ENCODE assay signal across 8 cellular contexts in the genomic region with DNA sequence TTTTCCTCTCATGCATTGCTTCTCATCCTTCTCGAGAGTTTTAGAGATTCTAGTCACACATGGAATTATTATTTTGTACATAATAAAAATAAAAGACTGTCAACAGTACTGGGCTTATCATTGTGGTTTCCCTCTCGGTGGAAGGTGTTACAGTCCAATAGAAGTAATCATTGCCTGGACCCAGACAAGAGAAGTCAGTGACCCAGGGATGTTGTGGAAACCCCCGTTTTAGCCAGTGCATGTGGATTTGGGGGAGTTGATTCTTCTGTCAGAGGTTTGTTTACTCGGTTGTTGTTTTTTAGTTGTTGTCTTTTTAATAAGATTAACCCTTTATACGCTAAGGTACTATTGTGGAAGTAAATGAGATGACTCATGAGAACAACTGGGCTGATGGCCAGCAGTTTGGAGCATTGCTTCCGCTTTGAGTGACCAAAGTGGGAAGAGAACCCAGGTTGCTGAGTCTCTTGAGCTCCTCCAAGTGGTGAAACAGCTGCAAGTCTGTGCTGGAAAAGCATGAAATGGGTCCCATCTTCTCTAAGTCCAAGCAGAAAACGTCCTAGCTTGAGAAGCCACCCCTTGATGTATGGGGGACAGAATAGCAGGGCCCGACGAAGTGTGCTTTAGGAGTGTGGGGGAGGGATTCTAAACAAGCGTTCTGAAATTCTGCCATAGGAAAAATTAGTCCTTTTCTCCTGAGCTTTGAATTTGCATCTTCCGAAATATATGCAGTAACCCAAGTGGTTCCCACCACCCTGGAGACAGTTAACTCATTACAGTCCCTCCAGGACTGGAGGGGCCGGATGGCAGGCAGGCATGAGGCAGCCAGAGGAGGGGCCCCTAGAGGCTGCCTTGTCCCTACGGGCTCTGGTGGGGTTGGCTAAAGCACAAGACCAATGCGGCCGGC.
DNase-seq lines count a peak whose midpoint lies in the region; ATAC-seq and TF ChIP-seq lines count a peak whose summit lies in the region.

No MANE protein-coding gene starts in this region.

- H3K9me3 Mint-ChIP-seq in Calu3 (ENCODE audit: low read depth, unreplicated experiment) = no peaks in the 10 kb centered on the region

- peak; percentile 69 for DNase-seq in Calu3
- peak; percentile 75 for DNase-seq in HT1080 (ENCODE audit: low read depth)
- DNase-seq in SK-N-DZ (ENCODE audit: low spot score) = peak; percentile 29
- DNase-seq in globus pallidus (ENCODE audit: low spot score) = peak; percentile 58
- peak; percentile 26 for DNase-seq in smooth muscle cell of the brain vasculature (ENCODE audit: low read depth, low spot score)
- no peak for DNase-seq in NK-92 treated with Interleukin-12 subunit alpha and Interleukin-12 subunit beta, amount 100 ng/mL, for 24 hours (lab: John Stamatoyannopoulos, UW)

- peak; percentile 34 for TF ChIP-seq CTCF in Calu3 (IDR thresholded peaks at IDR 0.05; ENCODE audit: unreplicated experiment)

- H3K4me3 Mint-ChIP-seq in Calu3 (ENCODE audit: low read depth, unreplicated experiment) = no peak overlapping the region

- CTCF ChIA-PET in Calu3 (lab: Charles Lee) = interaction anchor here (1.0 to 1.1 kb wide), 3 partner anchors 56 to 115 kb away, joined by 3 to 4 read pairs (median 3); no protein-coding TSS in a partner anchor

- BruUV-seq in Calu3 (replicated peaks; lab: Mats Ljungman, UMichigan) = no TSS peak

- H3K36me3 Mint-ChIP-seq in Calu3 (ENCODE audit: insufficient read depth, unreplicated experiment) = no peaks in the 10 kb centered on the region

- no peak overlapping the region for H3K27ac Mint-ChIP-seq in Calu3 (ENCODE audit: unreplicated experiment)

- intact Hi-C loops in Calu3 (cut with micrococcal nuclease; ENCODE audit: unreplicated experiment) = loop anchor here (2.0 to 5.0 kb wide), 2 partner anchors 58 to 65 kb away; no protein-coding TSS in a partner anchor

- ATAC-seq in GM21737 (IDR thresholded peaks at IDR 0.05; ENCODE audit: unreplicated experiment) = no peak
- no peak for ATAC-seq in GM21723 (IDR thresholded peaks at IDR 0.05; ENCODE audit: unreplicated experiment)

- H3K4me1 Mint-ChIP-seq in Calu3 (ENCODE audit: low read depth, unreplicated experiment) = no peaks in the 10 kb centered on the region

- peaks cover 52% of the 10 kb centered on the region for H3K27me3 Mint-ChIP-seq in Calu3 (ENCODE audit: unreplicated experiment)
